1 cellular context compared by ENCODE assay signal in the genomic region with DNA sequence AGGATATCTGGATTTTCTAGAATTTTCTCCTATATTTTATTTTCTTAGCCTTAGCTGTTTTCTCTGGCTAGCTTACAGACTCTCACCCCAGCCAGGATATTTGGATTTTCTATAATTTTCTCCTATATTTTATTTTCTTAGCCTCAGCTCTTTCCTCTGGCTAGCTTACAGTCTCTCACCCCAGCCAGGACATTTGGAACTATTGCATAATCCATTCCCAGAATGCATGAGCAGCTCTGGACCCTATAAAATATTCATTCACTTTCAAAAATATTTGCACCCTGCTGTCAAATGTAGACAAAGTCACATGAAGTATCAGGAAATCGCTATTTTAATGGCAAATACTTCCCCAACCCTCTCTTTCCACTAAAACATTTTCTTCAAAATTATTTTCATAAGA.
TF ChIP-seq lines count a peak whose summit lies in the region.

No MANE protein-coding gene starts in this region.

TF ChIP-seq in HepG2, 621 proteins besides CTCF, POLR2A, EP300 and RAD21:
- TF ChIP-seq, protein P1, sequence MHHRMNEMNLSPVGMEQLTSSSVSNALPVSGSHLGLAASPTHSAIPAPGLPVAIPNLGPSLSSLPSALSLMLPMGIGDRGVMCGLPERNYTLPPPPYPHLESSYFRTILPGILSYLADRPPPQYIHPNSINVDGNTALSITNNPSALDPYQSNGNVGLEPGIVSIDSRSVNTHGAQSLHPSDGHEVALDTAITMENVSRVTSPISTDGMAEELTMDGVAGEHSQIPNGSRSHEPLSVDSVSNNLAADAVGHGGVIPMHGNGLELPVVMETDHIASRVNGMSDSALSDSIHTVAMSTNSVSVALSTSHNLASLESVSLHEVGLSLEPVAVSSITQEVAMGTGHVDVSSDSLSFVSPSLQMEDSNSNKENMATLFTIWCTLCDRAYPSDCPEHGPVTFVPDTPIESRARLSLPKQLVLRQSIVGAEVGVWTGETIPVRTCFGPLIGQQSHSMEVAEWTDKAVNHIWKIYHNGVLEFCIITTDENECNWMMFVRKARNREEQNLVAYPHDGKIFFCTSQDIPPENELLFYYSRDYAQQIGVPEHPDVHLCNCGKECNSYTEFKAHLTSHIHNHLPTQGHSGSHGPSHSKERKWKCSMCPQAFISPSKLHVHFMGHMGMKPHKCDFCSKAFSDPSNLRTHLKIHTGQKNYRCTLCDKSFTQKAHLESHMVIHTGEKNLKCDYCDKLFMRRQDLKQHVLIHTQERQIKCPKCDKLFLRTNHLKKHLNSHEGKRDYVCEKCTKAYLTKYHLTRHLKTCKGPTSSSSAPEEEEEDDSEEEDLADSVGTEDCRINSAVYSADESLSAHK (CRISPR knock-in tag; IDR thresholded peaks at IDR 0.05; ENCODE audit: borderline replicate concordance), result no peak
- TF ChIP-seq CEBPB (IDR thresholded peaks at IDR 0.05; ENCODE audit: borderline replicate concordance, low read depth, low read length), result peak; percentile 52; the same call in 1 of the 2 replicates
